22 cellular contexts compared by ENCODE assay signal in genomic region chr11:15794361-15795150, GRCh38.
DNase-seq lines count a peak whose midpoint lies in the region; ATAC-seq, FAIRE-seq and TF ChIP-seq lines count a peak whose summit lies in the region.
"Had no signal": no experiment of that assay in that cellular context is flagged by ENCODE, and none has a peak within 500 bp of the region (broad histone marks: within the 10 kb centered on the region; RNA-seq: fewer than 3 reads in every experiment).

No MANE protein-coding gene starts in this region.

- dilution Hi-C loops in IMR-90 (cut with HindIII; ENCODE audit: low sequenced_read_pairs, unreplicated experiment): no loop called here

- in situ Hi-C loops in IMR-90 (cut with MboI; ENCODE audit: low sequenced_read_pairs): no loop called here
- in situ Hi-C loops in gastrocnemius medialis (cut with MboI; ENCODE audit: low sequenced_read_pairs in 4 of 4): no loop called here

- H3K4me1 Mint-ChIP-seq in mesothelial cell of epicardium: peaks cover 2% of the 10 kb centered on the region

- FAIRE-seq in bronchial epithelial cell (lab: Jason Lieb, UNC): peak; percentile 70
- FAIRE-seq: A549, G401.6 had no signal

- peak overlapping the region; percentile 100 for H3K27ac ChIP-seq in ACC112 (ENCODE audit: low read depth, low read length)
- H3K27ac ChIP-seq in IMR-90 (ENCODE audit: insufficient read depth, low read length): no peak overlapping the region
- peak overlapping the region; percentile 70 to 87 (median 80) for H3K27ac ChIP-seq in gastrocnemius medialis
- H3K27ac ChIP-seq: A549, GM23248, SJSA1 had no signal

- ATAC-seq in IMR-90 (ENCODE audit: low read depth) (no peak), gastrocnemius medialis (no peak), GM21786 (IDR thresholded peaks at IDR 0.05; ENCODE audit: unreplicated experiment) (no peak), HG03439 (IDR thresholded peaks at IDR 0.05; ENCODE audit: unreplicated experiment) (no peak)
- ATAC-seq: A549; CD8-positive, alpha-beta T cell had no signal

- peaks cover 11% of the 10 kb centered on the region for H3K9me3 Mint-ChIP-seq in mesothelial cell of epicardium

- H3K4me3 ChIP-seq in ACC112 (ENCODE audit: low read depth, low read length) (no peak overlapping the region), IMR-90 (ENCODE audit: insufficient read depth, low read depth, low read length) (no peak overlapping the region), bronchial epithelial cell (ENCODE audit: low read depth, low read length) (no peak overlapping the region), gastrocnemius medialis (no peak overlapping the region)
- H3K4me3 ChIP-seq: A549, GM23248, SJSA1 had no signal

- H3K4ac ChIP-seq in IMR-90 (ENCODE audit: low read depth, low read length): peak overlapping the region; percentile 68; the same call in 1 of the 2 replicates

- H3K9me3 ChIP-seq in IMR-90 (ENCODE audit: control insufficient read depth, insufficient read depth, low read length): 0 out of 2 replicates have a peak, but pooled peaks cover 5% of the 10 kb centered on the region
- H3K9me3 ChIP-seq in gastrocnemius medialis: no peaks in the 10 kb centered on the region
- H3K9me3 ChIP-seq: A549, SJSA1 had no signal

- H3K18ac ChIP-seq in IMR-90 (ENCODE audit: low read depth, low read length): peak overlapping the region; percentile 45; the same call in 1 of the 2 replicates

- H2BK5ac ChIP-seq in IMR-90 (ENCODE audit: low read depth, low read length, poor library complexity, severe bottlenecking): no peak overlapping the region

- H3K27me3 ChIP-seq in ACC112 (ENCODE audit: insufficient read depth, low read length) (no peaks in the 10 kb centered on the region), IMR-90 (ENCODE audit: control insufficient read depth, insufficient read depth, low read length) (no peaks in the 10 kb centered on the region), bronchial epithelial cell (ENCODE audit: control insufficient read depth, insufficient read depth, low read length) (no peaks in the 10 kb centered on the region), gastrocnemius medialis (no peaks in the 10 kb centered on the region)
- H3K27me3 ChIP-seq: SJSA1 had no signal

- peak overlapping the region; percentile 56 for H2AK5ac ChIP-seq in IMR-90 (ENCODE audit: low read depth, low read length)

- no CpG with 5 or more reads among the region's 3 CpGs for WGBS in IMR-90 (ENCODE audit: extremely low coverage in 2 of 2, insufficient read length in 1 of 2), 2 experiments

- peak overlapping the region; percentile 29; the same call in 1 of the 2 replicates for H2BK120ac ChIP-seq in IMR-90 (ENCODE audit: low read depth, low read length)

- no peak overlapping the region for H3K27ac Mint-ChIP-seq in mesothelial cell of epicardium
- H3K27ac Mint-ChIP-seq: CD8-positive, alpha-beta T cell had no signal

- no peak for TF ChIP-seq RAD21 in IMR-90 (IDR thresholded peaks at IDR 0.05; ENCODE audit: low read length)

- no peak overlapping the region for H2AK9ac ChIP-seq in IMR-90 (replicated peaks; ENCODE audit: low read depth, low read length, poor library complexity)

- H3K4me3 Mint-ChIP-seq in mesothelial cell of epicardium: no peak overlapping the region
- H3K4me3 Mint-ChIP-seq: CD8-positive, alpha-beta T cell had no signal

- no peaks in the 10 kb centered on the region for H3K36me3 Mint-ChIP-seq in mesothelial cell of epicardium
- H3K36me3 Mint-ChIP-seq: CD8-positive, alpha-beta T cell had no signal

- H3K9me1 ChIP-seq in IMR-90 (ENCODE audit: insufficient read depth, low read length): 0 out of 2 replicates have a peak, but pooled peaks cover 2% of the 10 kb centered on the region

- CTCF ChIA-PET in IMR-90 (lab: Yijun Ruan, JAX): no interaction called here

- no peaks in the 10 kb centered on the region for H3K79me1 ChIP-seq in IMR-90 (ENCODE audit: low read depth in 1 of 2, low read length in 2 of 2)

- H3K4me2 ChIP-seq in IMR-90 (ENCODE audit: low read depth, low read length): no peak overlapping the region
- H3K4me2 ChIP-seq: A549 had no signal

- POLR2A ChIA-PET in IMR-90 (lab: Charles Lee; ENCODE audit: unreplicated experiment): no interaction called here

- H3K27me3 Mint-ChIP-seq in mesothelial cell of epicardium (ENCODE audit: low read depth): no peaks in the 10 kb centered on the region

- H2BK15ac ChIP-seq in IMR-90 (ENCODE audit: low read depth, low read length): peak overlapping the region; percentile 88

- H4K20me1 ChIP-seq in IMR-90 (ENCODE audit: insufficient read depth, low read length): 0 out of 2 replicates have a peak, but pooled peaks cover 5% of the 10 kb centered on the region

- H3K36me3 ChIP-seq in ACC112 (ENCODE audit: insufficient read depth, low read length) (no peaks in the 10 kb centered on the region), IMR-90 (ENCODE audit: control insufficient read depth, insufficient read depth, low read length) (no peaks in the 10 kb centered on the region), bronchial epithelial cell (ENCODE audit: control insufficient read depth, insufficient read depth, low read length) (no peaks in the 10 kb centered on the region), gastrocnemius medialis (no peaks in the 10 kb centered on the region)
- H3K36me3 ChIP-seq: SJSA1 had no signal

- H3K9ac ChIP-seq in IMR-90 (ENCODE audit: low read depth, low read length): no peak overlapping the region
- H3K9ac ChIP-seq: GM23248 had no signal

- H4K5ac ChIP-seq in IMR-90 (ENCODE audit: low read depth, low read length): no peak overlapping the region; the same call in 1 of the 2 replicates

- H3K4me1 ChIP-seq in ACC112 (ENCODE audit: control insufficient read depth, insufficient read depth, low read length, unreplicated experiment): peaks cover 27% of the 10 kb centered on the region
- H3K4me1 ChIP-seq in IMR-90 (ENCODE audit: control insufficient read depth, insufficient read depth, low read length): peaks cover 3% of the 10 kb centered on the region; the same call in 1 of the 2 replicates
- H3K4me1 ChIP-seq in gastrocnemius medialis: peaks cover 7 to 20% of the 10 kb centered on the region in 2 donors
- H3K4me1 ChIP-seq: A549, Caco-2 had no signal

- no peak for DNase-seq in IMR-90
- DNase-seq in bronchial epithelial cell (ENCODE audit: low read depth): no peak
- DNase-seq in gastrocnemius medialis: no peak
- no peak for DNase-seq in mesothelial cell of epicardium (ENCODE audit: low spot score in 2 of 2, unreplicated experiment in 2 of 2)
- DNase-seq: Caco-2; CD8-positive, alpha-beta T cell; GM23248; H7; KBM-7; NCI-H1417; NCI-H1694; NCI-H2081; NCI-H2227 treated with DMSO at 0.1 percent for 48 hours; NCI-H526 treated with DMSO at 0.1 percent for 48 hours; Right ventricle myocardium superior; RPMI8226 had no signal

- intact Hi-C loops in IMR-90 (cut with micrococcal nuclease) (no loop called here), gastrocnemius medialis (cut with DNase I; ENCODE audit: low total_unique reads) (loop anchor here (5.0 kb wide), 1 partner anchor 943 kb away; the partner anchor contains the start of gene C11orf58)

- peak overlapping the region; percentile 62 for H2BK20ac ChIP-seq in IMR-90 (ENCODE audit: low read depth, low read length)

- H4K8ac ChIP-seq in IMR-90 (ENCODE audit: low read depth in 2 of 2, low read length in 2 of 2): peak overlapping the region in 1 of 2 experiments; percentile 15; a peak in 1 of 4 replicates

- no peak overlapping the region for H3K23ac ChIP-seq in IMR-90 (ENCODE audit: low read depth, low read length)

- H3K56ac ChIP-seq in IMR-90 (ENCODE audit: extremely low read depth, insufficient read depth, low read length): no peak overlapping the region

- 0 out of 2 replicates have a peak overlapping the region, but pooled peaks have one; percentile 2 for H4K91ac ChIP-seq in IMR-90 (ENCODE audit: insufficient read depth, low read depth, low read length)

- BruUV-seq in IMR-90 (replicated peaks; lab: Mats Ljungman, UMichigan): no TSS peak

- no peaks in the 10 kb centered on the region for H3K79me2 ChIP-seq in ACC112 (ENCODE audit: control insufficient read depth, insufficient read depth, low read length, unreplicated experiment)

- no peak overlapping the region for H3K14ac ChIP-seq in IMR-90 (replicated peaks; ENCODE audit: low read depth, low read length)

- no peak overlapping the region for H2AFZ ChIP-seq in ACC112 (ENCODE audit: low read length, unreplicated experiment)
- H2AFZ ChIP-seq in IMR-90 (replicated peaks; ENCODE audit: low read length, poor library complexity): no peak overlapping the region
- H2AFZ ChIP-seq: GM23248 had no signal

- no peak for TF ChIP-seq CTCF in IMR-90 (conservative IDR thresholded peaks at IDR 0.05; ENCODE audit: low read depth, low read length)
- no peak for TF ChIP-seq CTCF in bronchial epithelial cell (IDR thresholded peaks at IDR 0.05; ENCODE audit: insufficient read depth, low read length, severe bottlenecking)
- no peak for TF ChIP-seq CTCF in gastrocnemius medialis (IDR thresholded peaks at IDR 0.05 in 4 of 5, conservative IDR thresholded peaks at IDR 0.05 in 1 of 5)
- no peak for TF ChIP-seq CTCF in mesothelial cell of epicardium (IDR thresholded peaks at IDR 0.05; ENCODE audit: unreplicated experiment)

- TF ChIP-seq POLR2A in IMR-90 (IDR thresholded peaks at IDR 0.05; ENCODE audit: low read depth, low read length) (no peak), gastrocnemius medialis (IDR thresholded peaks at IDR 0.05) (no peak)

TF ChIP-seq in IMR-90, 13 proteins besides CTCF, POLR2A, EP300 and RAD21 (continues in another document):
- TF ChIP-seq FOS (IDR thresholded peaks at IDR 0.05; ENCODE audit: low read depth, low read length): no peak
- no peak for TF ChIP-seq ELK1 (IDR thresholded peaks at IDR 0.05; ENCODE audit: borderline replicate concordance, low read depth, low read length)
- no peak for TF ChIP-seq CEBPB (IDR thresholded peaks at IDR 0.05; ENCODE audit: low read depth, low read length)
- no peak for TF ChIP-seq MAFK (IDR thresholded peaks at IDR 0.05; ENCODE audit: low read depth, low read length)
- no peak for TF ChIP-seq NFE2L2 (IDR thresholded peaks at IDR 0.05; ENCODE audit: low read depth, low read length)
- TF ChIP-seq SMC3 (IDR thresholded peaks at IDR 0.05; ENCODE audit: low read depth, low read length): no peak
- no peak for TF ChIP-seq BHLHE40 (IDR thresholded peaks at IDR 0.05; ENCODE audit: low read depth, low read length)
- no peak for TF ChIP-seq CHD1 (IDR thresholded peaks at IDR 0.05; ENCODE audit: low read depth, low read length)
- TF ChIP-seq RFX5 (IDR thresholded peaks at IDR 0.05; ENCODE audit: low read depth, low read length): no peak
